Comparison of ENCODE assay signal across 9 cellular contexts in genomic region chr1:209235170-209235569, GRCh38.
"Had no signal": no experiment of that assay in that cellular context is flagged by ENCODE, and none has a peak within 500 bp of the region (broad histone marks: within the 10 kb centered on the region; RNA-seq: fewer than 3 reads in every experiment).

No MANE protein-coding gene starts in this region.

- FAIRE-seq: HepG2 had no signal

- H3K4me3 Mint-ChIP-seq: GM23338, HFFc6, IgD-negative memory B cell had no signal

- H3K36me3 Mint-ChIP-seq: IgD-negative memory B cell had no signal

- H3K36me3 ChIP-seq: HAP-1 had no signal

- H3K4me3 ChIP-seq: GM23338, HAP-1 had no signal

- H3K4me1 ChIP-seq: HAP-1 had no signal

- H3K4me1 Mint-ChIP-seq: GM23338, IgD-negative memory B cell had no signal

- DNase-seq: H7, HFFc6, KG1 had no signal

- H3K27ac Mint-ChIP-seq: GM23338, HFFc6, IgD-negative memory B cell had no signal

- ATAC-seq: GM23338, HCT116, HepG2 had no signal

- H3K27ac ChIP-seq: HL-60 had no signal

- H3K9me3 ChIP-seq: HAP-1 had no signal

- H3K4me2 ChIP-seq: GM23338 had no signal

- H2AFZ ChIP-seq: GM23338 had no signal
